ENCODE assay signal across 9 cellular contexts in the genomic region with DNA sequence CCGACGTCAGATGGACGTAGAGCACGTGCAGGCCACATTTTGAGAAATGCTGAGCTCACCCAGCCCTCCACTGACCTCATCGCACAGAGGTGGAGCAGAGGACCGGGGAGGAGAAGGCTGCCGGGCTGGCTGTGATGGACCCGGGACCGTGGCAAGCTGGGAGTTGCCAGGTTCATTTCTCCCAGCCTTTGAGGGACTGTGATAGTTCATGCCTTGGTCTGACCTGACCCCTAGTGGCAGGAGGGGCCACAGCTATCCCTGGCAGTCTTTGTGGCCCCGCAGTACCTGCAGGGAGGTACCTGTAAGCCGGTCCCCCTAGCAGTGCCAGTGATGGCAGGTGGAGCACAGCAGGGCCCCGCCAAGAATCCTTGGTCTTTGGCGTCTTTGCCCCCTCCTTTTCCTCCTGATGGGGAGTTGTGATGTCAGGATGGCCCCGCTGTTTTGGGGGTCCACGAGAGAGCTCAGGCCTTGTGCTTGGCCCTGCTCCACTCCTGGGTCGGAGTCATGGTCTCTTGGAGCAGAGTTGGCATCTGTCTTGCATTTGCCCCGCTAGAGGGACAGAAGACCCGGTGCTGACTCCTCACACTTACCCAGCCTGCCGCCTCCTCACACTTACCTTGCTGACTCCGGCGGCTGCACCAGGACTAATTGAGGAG. TPM values are rescaled to one million over a fixed set of nuclear protein-coding genes. Genes with fewer than 3 reads are reported as not detected.
A peak's percentile ranks its signal among the peaks of the same experiment; 100 is the strongest.
DNase-seq lines count a peak whose midpoint lies in the region; ATAC-seq and TF ChIP-seq lines count a peak whose summit lies in the region.
"Had no signal": no experiment of that assay in that cellular context is flagged by ENCODE, and none has a peak within 500 bp of the region (broad histone marks: within the 10 kb centered on the region; RNA-seq: fewer than 3 reads in every experiment).

No MANE protein-coding gene starts in this region.

- H3K9me2 ChIP-seq in OCI-LY7 (ENCODE audit: insufficient read depth, low read length): no peaks in the 10 kb centered on the region

- peaks cover 16% of the 10 kb centered on the region for H3K36me3 ChIP-seq in BE2C
- H3K36me3 ChIP-seq in H7 (replicated peaks; ENCODE audit: control insufficient read depth, insufficient read depth, low read length): peaks cover 29% of the 10 kb centered on the region
- peaks cover 52% of the 10 kb centered on the region for H3K36me3 ChIP-seq in OCI-LY7 (ENCODE audit: insufficient read depth, low read length)
- peaks cover 98% of the 10 kb centered on the region for H3K36me3 ChIP-seq in neutrophil
- peaks cover 0 to 19% (median 0%) of the 10 kb centered on the region in 3 donors for H3K36me3 ChIP-seq in tibial artery

- BruUV-seq in OCI-LY7 (replicated peaks; lab: Mats Ljungman, UMichigan): no TSS peak

- no peak overlapping the region for H2AFZ ChIP-seq in OCI-LY7 (ENCODE audit: low read length)

- H3K9me3 ChIP-seq in BE2C: no peaks in the 10 kb centered on the region
- H3K9me3 ChIP-seq in OCI-LY7 (ENCODE audit: low read length): no peaks in the 10 kb centered on the region
- H3K9me3 ChIP-seq in neutrophil: no peaks in the 10 kb centered on the region
- no peaks in the 10 kb centered on the region for H3K9me3 ChIP-seq in tibial artery

- H3K79me2 ChIP-seq in OCI-LY7 (ENCODE audit: insufficient read depth, low read depth, low read length): no peaks in the 10 kb centered on the region

- H3K36me3 Mint-ChIP-seq in activated T-cell treated with anti-CD3 and anti-CD28 coated beads, Interleukin-2, amount 50 U/mL, for 72 hours (ENCODE audit: insufficient read depth in 2 of 2): no peaks in the 10 kb centered on the region

- no peaks in the 10 kb centered on the region for H3K4me1 Mint-ChIP-seq in activated T-cell treated with anti-CD3 and anti-CD28 coated beads, Interleukin-2, amount 50 U/mL, for 72 hours (ENCODE audit: low read depth)

- H3K4me3 Mint-ChIP-seq in activated T-cell treated with anti-CD3 and anti-CD28 coated beads, Interleukin-2, amount 50 U/mL, for 72 hours: no peak overlapping the region

- CTCF ChIA-PET in OCI-LY7 (lab: Charles Lee; ENCODE audit: unreplicated experiment): interaction anchor here (0.6 to 1.4 kb wide), 7 partner anchors 9 to 222 kb away, joined by 3 to 9 read pairs (median 5); no protein-coding TSS in a partner anchor

- H3K27me3 Mint-ChIP-seq in activated T-cell treated with anti-CD3 and anti-CD28 coated beads, Interleukin-2, amount 50 U/mL, for 72 hours (ENCODE audit: low read depth): no peaks in the 10 kb centered on the region

- no peaks in the 10 kb centered on the region for H3K9me3 Mint-ChIP-seq in activated T-cell treated with anti-CD3 and anti-CD28 coated beads, Interleukin-2, amount 50 U/mL, for 72 hours

- H3K27me3 ChIP-seq in BE2C: no peaks in the 10 kb centered on the region
- no peaks in the 10 kb centered on the region for H3K27me3 ChIP-seq in H7 (ENCODE audit: control insufficient read depth, insufficient read depth, low read length)
- no peaks in the 10 kb centered on the region for H3K27me3 ChIP-seq in neutrophil
- no peaks in the 10 kb centered on the region for H3K27me3 ChIP-seq in tibial artery

- POLR2A ChIA-PET in OCI-LY7 (lab: Charles Lee): interaction anchor here (0.7 to 1.2 kb wide), 5 partner anchors 10 to 176 kb away, joined by 3 read pairs; no protein-coding TSS in a partner anchor

- TF ChIP-seq CTCF in BE2C (IDR thresholded peaks at IDR 0.05; ENCODE audit: low read depth, low read length): peak; percentile 66
- peak; percentile 89 for TF ChIP-seq CTCF in OCI-LY7 (conservative IDR thresholded peaks at IDR 0.05; ENCODE audit: low read length)
- peak; percentile 87 for TF ChIP-seq CTCF in fibroblast of villous mesenchyme (IDR thresholded peaks at IDR 0.05; ENCODE audit: insufficient read depth, low read depth, low read length)
- TF ChIP-seq CTCF in neutrophil (IDR thresholded peaks at IDR 0.05): peak; percentile 62
- TF ChIP-seq CTCF in tibial artery (IDR thresholded peaks at IDR 0.05): peak; percentile 78 to 86

- ATAC-seq in activated T-cell treated with anti-CD3 and anti-CD28 coated beads, Interleukin-2, amount 50 U/mL, for 72 hours (replicated peaks in 1 of 2): peak; percentile 85 to 89
- no peak for ATAC-seq in HG03432 (IDR thresholded peaks at IDR 0.05; ENCODE audit: unreplicated experiment)

- intact Hi-C loops in OCI-LY7 (cut with micrococcal nuclease; ENCODE audit: unreplicated experiment): loop anchor here (1.0 kb wide), 3 partner anchors 83 to 185 kb away; no protein-coding TSS in a partner anchor
- intact Hi-C loops in tibial artery (cut with DNase I; ENCODE audit: low total_unique reads): loop anchor here (5.0 kb wide), 1 partner anchor 186 kb away; no protein-coding TSS in a partner anchor

- no peak overlapping the region for H3K27ac Mint-ChIP-seq in activated T-cell treated with anti-CD3 and anti-CD28 coated beads, Interleukin-2, amount 50 U/mL, for 72 hours

- no peak overlapping the region for H3K27ac ChIP-seq in OCI-LY7 (ENCODE audit: low read depth, low read length, poor library complexity, severe bottlenecking)
- H3K27ac ChIP-seq in neutrophil: no peak overlapping the region
- no peak overlapping the region for H3K27ac ChIP-seq in tibial artery

- no peaks in the 10 kb centered on the region for H3K4me1 ChIP-seq in BE2C
- peaks cover 4% of the 10 kb centered on the region for H3K4me1 ChIP-seq in OCI-LY7 (ENCODE audit: insufficient read depth, low read length, poor library complexity, severe bottlenecking)
- no peaks in the 10 kb centered on the region for H3K4me1 ChIP-seq in neutrophil (ENCODE audit: control insufficient read depth in 1 of 2, insufficient read depth in 1 of 2, low read depth in 1 of 2, low read length in 1 of 2)
- no peaks in the 10 kb centered on the region for H3K4me1 ChIP-seq in tibial artery

- no peak overlapping the region for H3K4me3 ChIP-seq in BE2C (ENCODE audit: low read depth, low read length)
- H3K4me3 ChIP-seq in H7 (ENCODE audit: insufficient read depth, low read depth, low read length): no peak overlapping the region
- no peak overlapping the region for H3K4me3 ChIP-seq in OCI-LY7 (ENCODE audit: low read depth, low read length, poor library complexity, severe bottlenecking)
- no peak overlapping the region for H3K4me3 ChIP-seq in fibroblast of villous mesenchyme (ENCODE audit: low read depth, low read length)
- H3K4me3 ChIP-seq in neutrophil (ENCODE audit: low read depth in 1 of 2, low read length in 1 of 2): no peak overlapping the region
- no peak overlapping the region for H3K4me3 ChIP-seq in tibial artery

- H4K20me1 ChIP-seq in OCI-LY7 (ENCODE audit: insufficient read depth, low read length): no peaks in the 10 kb centered on the region

- no peak overlapping the region for H3K4me2 ChIP-seq in OCI-LY7 (ENCODE audit: low read length)

- DNase-seq in BE2C: peak; percentile 58
- DNase-seq in H7: peak; percentile 94
- DNase-seq in OCI-LY7 (ENCODE audit: low spot score): peak; percentile 82
- DNase-seq in activated T-cell treated with anti-CD3 and anti-CD28 coated beads, Interleukin-2, amount 50 U/mL, for 72 hours: peak; percentile 58 to 64
- DNase-seq in fibroblast of villous mesenchyme (ENCODE audit: low read depth): peak; percentile 61
- DNase-seq in tibial artery: peak in 1 of 2 donors; percentile 60

RNA-seq across cellular contexts. Expression of a gene that starts 50.4 kb away (rescaled TPM):
- polyA plus RNA-seq in BE2C (2012; ENCODE audit: insufficient read depth, insufficient read length, low read depth): not detected
- not detected in 2 replicates for total RNA-seq in H7 (2014; rRNA removed; shearing (Covaris generic))
- not detected in 2 replicates for total RNA-seq in OCI-LY7 (2014; rRNA removed; shearing (Covaris generic))
- total RNA-seq in OCI-LY7 (2022) (not detected in 2 replicates), fibroblast of villous mesenchyme (not detected in 2 replicates)
- total RNA-seq in activated T-cell treated with anti-CD3 and anti-CD28 coated beads, Interleukin-2, amount 50 U/mL, for 72 hours: not detected
- total RNA-seq: urinary bladder had no signal
- polyA plus RNA-seq: urinary bladder had no signal
